ENCODE assay signal across 8 cellular contexts in genomic region chr17:55285340-55286301, GRCh38. TPM values are rescaled to one million over a fixed set of nuclear protein-coding genes. Genes with fewer than 3 reads are reported as not detected.
DNase-seq lines count a peak whose midpoint lies in the region; ATAC-seq and TF ChIP-seq lines count a peak whose summit lies in the region.

No MANE protein-coding gene starts in this region.

- no peak for TF ChIP-seq CTCF in type B pancreatic cell (conservative IDR thresholded peaks at IDR 0.05)

- H3K9me3 Mint-ChIP-seq in activated naive CD8-positive, alpha-beta T cell treated with anti-CD3 and anti-CD28 coated beads for 36 hours, result no peaks in the 10 kb centered on the region
- H3K9me3 Mint-ChIP-seq in type B pancreatic cell, result peaks cover 4% of the 10 kb centered on the region

- peak; percentile 74 for ATAC-seq in SK-N-SH treated with all-trans-retinoic acid at 6 μM for 48 hours

- DNase-seq in EH (ENCODE audit: low read depth), result peak; percentile 47
- DNase-seq in head of caudate nucleus, result peak in 39 of 42 donors; percentile 34 to 77 (median 59)
- DNase-seq in posterior vena cava (ENCODE audit: low spot score), result peak; percentile 95
- no peak for DNase-seq in D341Med (ENCODE audit: low spot score)
- DNase-seq in activated naive CD8-positive, alpha-beta T cell treated with anti-CD3 and anti-CD28 coated beads for 36 hours, result no peak
- no peak for DNase-seq in activated CD4-positive, alpha-beta T cell treated with anti-CD3 and anti-CD28 coated beads, Interleukin-2, amount 50 U/mL, for 1 hour
- DNase-seq in type B pancreatic cell (ENCODE audit: extremely low spot score, unreplicated experiment), result no peak

- H3K27ac Mint-ChIP-seq in activated naive CD8-positive, alpha-beta T cell treated with anti-CD3 and anti-CD28 coated beads for 36 hours, result no peak overlapping the region
- H3K27ac Mint-ChIP-seq in type B pancreatic cell, result no peak overlapping the region

- H3K4me3 Mint-ChIP-seq in activated naive CD8-positive, alpha-beta T cell treated with anti-CD3 and anti-CD28 coated beads for 36 hours, result no peak overlapping the region
- H3K4me3 Mint-ChIP-seq in type B pancreatic cell, result no peak overlapping the region

- intact Hi-C loops in head of caudate nucleus (cut with DNase I) (no loop called here), posterior vena cava (cut with DNase I) (no loop called here)

- H3K27me3 Mint-ChIP-seq in activated naive CD8-positive, alpha-beta T cell treated with anti-CD3 and anti-CD28 coated beads for 36 hours, result no peaks in the 10 kb centered on the region
- H3K27me3 Mint-ChIP-seq in type B pancreatic cell, result no peaks in the 10 kb centered on the region

- peaks cover 4% of the 10 kb centered on the region for H3K4me1 Mint-ChIP-seq in activated naive CD8-positive, alpha-beta T cell treated with anti-CD3 and anti-CD28 coated beads for 36 hours
- no peaks in the 10 kb centered on the region for H3K4me1 Mint-ChIP-seq in type B pancreatic cell (ENCODE audit: unreplicated experiment)

- no peaks in the 10 kb centered on the region for H3K36me3 Mint-ChIP-seq in activated naive CD8-positive, alpha-beta T cell treated with anti-CD3 and anti-CD28 coated beads for 36 hours
- H3K36me3 Mint-ChIP-seq in type B pancreatic cell, result no peaks in the 10 kb centered on the region

TF ChIP-seq in SK-N-SH treated with all-trans-retinoic acid at 6 μM for 48 hours, 23 proteins besides CTCF, POLR2A, EP300 and RAD21:
- TF ChIP-seq GLIS3 (CRISPR knock-in tag; IDR thresholded peaks at IDR 0.05) (no peak), ARNTL (CRISPR knock-in tag; IDR thresholded peaks at IDR 0.05; ENCODE audit: borderline replicate concordance, low read depth) (peak; percentile 46; the same call in 1 of the 2 replicates)

RNA-seq across cellular contexts. Expression of gene HLF, which starts 20.9 kb away (rescaled TPM):
- total RNA-seq in posterior vena cava, result 10 to 100 TPM in 1 of 2 donors, 1 to 10 TPM in 1; 6.6 to 15.7 TPM
- under 1 TPM; 0.19 to 0.32 TPM for total RNA-seq in activated naive CD8-positive, alpha-beta T cell treated with anti-CD3 and anti-CD28 coated beads for 36 hours
- 2.6 and 3.4 TPM in 2 replicates for total RNA-seq in type B pancreatic cell (ENCODE audit: low replicate concordance)

Comparison
In these comparisons a context has a peak if more than half of its experiments do, and no peak if none do; other contexts are left out.
1. DNase-seq: peak in EH (single experiment), head of caudate nucleus (39 of 42) and posterior vena cava (single experiment); none in D341Med (single experiment), activated naive CD8-positive, alpha-beta T cell treated with anti-CD3 and anti-CD28 coated beads for 36 hours (single experiment), activated CD4-positive, alpha-beta T cell treated with anti-CD3 and anti-CD28 coated beads, Interleukin-2, amount 50 U/mL, for 1 hour (single experiment) and type B pancreatic cell (single experiment).